In the genomic region with DNA sequence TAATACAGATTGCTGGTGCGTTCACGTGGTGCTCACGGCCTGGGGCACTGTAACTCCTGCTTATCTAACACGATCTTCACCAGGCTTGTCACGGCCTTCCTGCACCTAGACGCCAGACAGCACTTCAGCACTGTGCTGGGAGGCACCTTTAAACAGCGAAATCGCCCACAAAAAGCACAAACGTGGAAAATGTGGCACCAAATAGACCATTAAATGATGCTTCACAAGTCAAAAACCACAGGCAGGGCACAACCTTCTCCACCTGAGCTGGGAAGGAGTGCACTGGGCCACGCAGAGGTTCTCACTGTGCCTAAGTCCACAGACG, we compare ENCODE assay signal across 18 cellular contexts. TPM values are rescaled to one million over a fixed set of nuclear protein-coding genes. Genes with fewer than 3 reads are reported as not detected.
DNase-seq lines count a peak whose midpoint lies in the region; ATAC-seq and TF ChIP-seq lines count a peak whose summit lies in the region.
"Had no signal": no experiment of that assay in that cellular context is flagged by ENCODE, and none has a peak within 500 bp of the region (broad histone marks: within the 10 kb centered on the region; RNA-seq: fewer than 3 reads in every experiment).

No MANE protein-coding gene starts in this region.

- peaks cover 0 to 8% (median 0%) of the 10 kb centered on the region in 8 donors for H3K9me3 ChIP-seq in spleen
- H3K9me3 ChIP-seq in transverse colon: peaks cover 0 to 6% of the 10 kb centered on the region in 2 donors
- H3K9me3 ChIP-seq: body of pancreas, uterus had no signal

- WGBS in spleen, 5 donors: 69 to 83% (median 77%) methylated on average over 11 of the region's 11 CpGs
- 84 to 93% methylated on average over 4 to 11 of the region's 11 CpGs for WGBS in transverse colon (ENCODE audit: low coverage in 1 of 2), 2 donors

- no peaks in the 10 kb centered on the region for H3K27me3 Mint-ChIP-seq in activated T-helper 1 cell treated with anti-CD3 and anti-CD28 coated beads, Interleukin-12 subunit alpha, Interleukin-12 subunit beta, Interleukin-2, Interleukin-4 antibody, amounts not matched to agents 30 ng/mL and 10 ng/mL and 1 ng/mL, durations not matched to agents 14 hours and 24 hours and 36 hours (ENCODE audit: insufficient read depth)
- no peaks in the 10 kb centered on the region for H3K27me3 Mint-ChIP-seq in activated naive CD8-positive, alpha-beta T cell treated with anti-CD3 and anti-CD28 coated beads, Interleukin-2, amount 50 U/mL, for 24 hours
- H3K27me3 Mint-ChIP-seq in nephron progenitor cell (ENCODE audit: low read depth, poor library complexity): peaks cover 20% of the 10 kb centered on the region

- peak; percentile 65 for ATAC-seq in activated naive CD8-positive, alpha-beta T cell treated with anti-CD3 and anti-CD28 coated beads, Interleukin-2, amount 50 U/mL, for 24 hours
- ATAC-seq in GM18498 (IDR thresholded peaks at IDR 0.05; ENCODE audit: unreplicated experiment): no peak
- ATAC-seq: body of pancreas had no signal

- DNase-seq in activated T-helper 1 cell treated with Interleukin-2 at 50 U/mL for 16 hours (ENCODE audit: low read depth) (peak; percentile 50), T-helper 22 cell (ENCODE audit: low read depth) (peak; percentile 65), spleen (peak; percentile 68), transverse colon (no peak), nephron progenitor cell (no peak)
- DNase-seq in activated T-helper 1 cell treated with anti-CD3 and anti-CD28 coated beads, Interleukin-12 subunit alpha, Interleukin-12 subunit beta, Interleukin-2, Interleukin-4 antibody, amounts not matched to agents 30 ng/mL and 10 ng/mL and 1 ng/mL, durations not matched to agents 14 hours and 24 hours and 36 hours (ENCODE audit: low spot score): no peak
- DNase-seq in activated naive CD8-positive, alpha-beta T cell treated with anti-CD3 and anti-CD28 coated beads, Interleukin-2, amount 50 U/mL, for 24 hours: no peak
- DNase-seq: body of pancreas, dermis blood vessel endothelial cell, H7, islet precursor cell, midbrain, NCI-H2029 treated with DMSO at 0.1 percent for 48 hours, NCI-H526 treated with DMSO at 0.1 percent for 48 hours, OCI-M1, uterus had no signal

- H3K36me3 ChIP-seq in spleen (peaks cover 0 to 3% (median 0%) of the 10 kb centered on the region in 6 donors), transverse colon (no peaks in the 10 kb centered on the region)
- H3K36me3 ChIP-seq: sigmoid colon, uterus had no signal

- H3K4me1 ChIP-seq in spleen (peaks cover 0 to 8% (median 3%) of the 10 kb centered on the region in 6 donors), transverse colon (no peaks in the 10 kb centered on the region)
- H3K4me1 ChIP-seq: body of pancreas, sigmoid colon, uterus had no signal

- no peak for TF ChIP-seq EP300 in transverse colon (IDR thresholded peaks at IDR 0.05; ENCODE audit: low read depth)

- TF ChIP-seq POLR2A in spleen (IDR thresholded peaks at IDR 0.05) (no peak), transverse colon (IDR thresholded peaks at IDR 0.05) (no peak)

- H3K27ac ChIP-seq in spleen (peak overlapping the region in 2 of 8 donors; percentile 33 to 53), transverse colon (no peak overlapping the region)
- H3K27ac ChIP-seq: body of pancreas, sigmoid colon, uterus had no signal

- no peak overlapping the region for H3K27ac Mint-ChIP-seq in activated T-helper 1 cell treated with anti-CD3 and anti-CD28 coated beads, Interleukin-12 subunit alpha, Interleukin-12 subunit beta, Interleukin-2, Interleukin-4 antibody, amounts not matched to agents 30 ng/mL and 10 ng/mL and 1 ng/mL, durations not matched to agents 14 hours and 24 hours and 36 hours
- H3K27ac Mint-ChIP-seq in activated naive CD8-positive, alpha-beta T cell treated with anti-CD3 and anti-CD28 coated beads, Interleukin-2, amount 50 U/mL, for 24 hours: no peak overlapping the region
- no peak overlapping the region for H3K27ac Mint-ChIP-seq in nephron progenitor cell

- in situ Hi-C loops in transverse colon (cut with MboI; ENCODE audit: low pct_ligation_motif_present in 1 of 4, low pct_unique_long_range_greater_than_20kb in 1 of 4, low sequenced_read_pairs in 3 of 4): no loop called here

- no peak for TF ChIP-seq CTCF in spleen (IDR thresholded peaks at IDR 0.05 in 8 of 11, conservative IDR thresholded peaks at IDR 0.05 in 3 of 11)
- no peak for TF ChIP-seq CTCF in transverse colon (IDR thresholded peaks at IDR 0.05)
- no peak for TF ChIP-seq CTCF in nephron progenitor cell (IDR thresholded peaks at IDR 0.05)

- no peaks in the 10 kb centered on the region for H3K4me1 Mint-ChIP-seq in activated T-helper 1 cell treated with anti-CD3 and anti-CD28 coated beads, Interleukin-12 subunit alpha, Interleukin-12 subunit beta, Interleukin-2, Interleukin-4 antibody, amounts not matched to agents 30 ng/mL and 10 ng/mL and 1 ng/mL, durations not matched to agents 14 hours and 24 hours and 36 hours (ENCODE audit: low read depth)
- peaks cover 9% of the 10 kb centered on the region for H3K4me1 Mint-ChIP-seq in activated naive CD8-positive, alpha-beta T cell treated with anti-CD3 and anti-CD28 coated beads, Interleukin-2, amount 50 U/mL, for 24 hours
- H3K4me1 Mint-ChIP-seq in nephron progenitor cell: peaks cover 11% of the 10 kb centered on the region

- H3K27me3 ChIP-seq in spleen (replicated peaks in 1 of 7) (no peaks in the 10 kb centered on the region), transverse colon (no peaks in the 10 kb centered on the region)
- H3K27me3 ChIP-seq: body of pancreas, sigmoid colon, uterus had no signal

- H3K36me3 Mint-ChIP-seq in activated T-helper 1 cell treated with anti-CD3 and anti-CD28 coated beads, Interleukin-12 subunit alpha, Interleukin-12 subunit beta, Interleukin-2, Interleukin-4 antibody, amounts not matched to agents 30 ng/mL and 10 ng/mL and 1 ng/mL, durations not matched to agents 14 hours and 24 hours and 36 hours (ENCODE audit: low read depth): no peaks in the 10 kb centered on the region
- no peaks in the 10 kb centered on the region for H3K36me3 Mint-ChIP-seq in activated naive CD8-positive, alpha-beta T cell treated with anti-CD3 and anti-CD28 coated beads, Interleukin-2, amount 50 U/mL, for 24 hours (ENCODE audit: low read depth)
- peaks cover 4% of the 10 kb centered on the region for H3K36me3 Mint-ChIP-seq in nephron progenitor cell (ENCODE audit: low read depth)

- H3K9me3 Mint-ChIP-seq in activated T-helper 1 cell treated with anti-CD3 and anti-CD28 coated beads, Interleukin-12 subunit alpha, Interleukin-12 subunit beta, Interleukin-2, Interleukin-4 antibody, amounts not matched to agents 30 ng/mL and 10 ng/mL and 1 ng/mL, durations not matched to agents 14 hours and 24 hours and 36 hours: no peaks in the 10 kb centered on the region
- no peaks in the 10 kb centered on the region for H3K9me3 Mint-ChIP-seq in activated naive CD8-positive, alpha-beta T cell treated with anti-CD3 and anti-CD28 coated beads, Interleukin-2, amount 50 U/mL, for 24 hours
- H3K9me3 Mint-ChIP-seq in nephron progenitor cell: peaks cover 15% of the 10 kb centered on the region

- intact Hi-C loops in activated T-helper 1 cell treated with anti-CD3 and anti-CD28 coated beads, Interleukin-12 subunit alpha, Interleukin-12 subunit beta, Interleukin-2, Interleukin-4 antibody, amounts not matched to agents 30 ng/mL and 10 ng/mL and 1 ng/mL, durations not matched to agents 14 hours and 24 hours and 36 hours (cut with micrococcal nuclease): no loop called here
- intact Hi-C loops in spleen (cut with DNase I; ENCODE audit: low total_unique reads): no loop called here
- intact Hi-C loops in transverse colon (cut with DNase I; ENCODE audit: low total_unique reads): no loop called here

- no peak overlapping the region for H3K4me3 ChIP-seq in spleen
- H3K4me3 ChIP-seq in transverse colon: no peak overlapping the region
- H3K4me3 ChIP-seq: body of pancreas, sigmoid colon, uterus had no signal

- H3K4me3 Mint-ChIP-seq in activated T-helper 1 cell treated with anti-CD3 and anti-CD28 coated beads, Interleukin-12 subunit alpha, Interleukin-12 subunit beta, Interleukin-2, Interleukin-4 antibody, amounts not matched to agents 30 ng/mL and 10 ng/mL and 1 ng/mL, durations not matched to agents 14 hours and 24 hours and 36 hours: no peak overlapping the region
- H3K4me3 Mint-ChIP-seq in activated naive CD8-positive, alpha-beta T cell treated with anti-CD3 and anti-CD28 coated beads, Interleukin-2, amount 50 U/mL, for 24 hours: no peak overlapping the region
- no peak overlapping the region for H3K4me3 Mint-ChIP-seq in nephron progenitor cell

RNA-seq across cellular contexts. Expression of a gene that starts 20.0 kb away (rescaled TPM):
- 7.5 and 8.1 TPM in 2 replicates for total RNA-seq in activated T-helper 1 cell treated with anti-CD3 and anti-CD28 coated beads, Interleukin-12 subunit alpha, Interleukin-12 subunit beta, Interleukin-2, Interleukin-4 antibody, amounts not matched to agents 30 ng/mL and 10 ng/mL and 1 ng/mL, durations not matched to agents 14 hours and 24 hours and 36 hours
- total RNA-seq in spleen (10 to 100 TPM in 5 of 7 donors, 1 to 10 TPM in 2; 7.1 to 14.7 (median 11.6) TPM), transverse colon (10 to 100 TPM in 3 of 4 donors, 1 to 10 TPM in 1; 7.5 to 13.5 (median 10.4) TPM)
- 1 to 10 TPM in 2 of 3 donors, under 1 TPM in 1; 0.59 to 4.3 (median 1.1) TPM for polyA plus RNA-seq in spleen

RNA-seq across cellular contexts. Expression of a gene that starts 22.2 kb away (rescaled TPM):
- 15.0 and 15.2 TPM in 2 replicates for total RNA-seq in activated T-helper 1 cell treated with anti-CD3 and anti-CD28 coated beads, Interleukin-12 subunit alpha, Interleukin-12 subunit beta, Interleukin-2, Interleukin-4 antibody, amounts not matched to agents 30 ng/mL and 10 ng/mL and 1 ng/mL, durations not matched to agents 14 hours and 24 hours and 36 hours
- total RNA-seq in spleen: 10 to 100 TPM; 35.3 to 71.7 (median 46.0) TPM
- polyA plus RNA-seq in spleen: 10 to 100 TPM; 12.6 to 31.6 (median 23.3) TPM
- total RNA-seq in transverse colon: 10 to 100 TPM; 11.9 to 21.7 (median 15.8) TPM

RNA-seq across cellular contexts. Expression of a gene that starts 35.9 kb away (rescaled TPM):
- 0.61 and 0.93 TPM in 2 replicates for total RNA-seq in activated T-helper 1 cell treated with anti-CD3 and anti-CD28 coated beads, Interleukin-12 subunit alpha, Interleukin-12 subunit beta, Interleukin-2, Interleukin-4 antibody, amounts not matched to agents 30 ng/mL and 10 ng/mL and 1 ng/mL, durations not matched to agents 14 hours and 24 hours and 36 hours
- total RNA-seq in spleen (1 to 10 TPM in 6 of 7 donors, under 1 TPM in 1; 0.94 to 3.5 (median 2.4) TPM), transverse colon (1 to 10 TPM in 2 of 4 donors, under 1 TPM in 2; 0.20 to 7.1 (median 1.4) TPM)
- under 1 TPM; 0.35 to 0.96 (median 0.67) TPM for polyA plus RNA-seq in spleen

RNA-seq across cellular contexts. Expression of a gene that starts 45.5 kb away (rescaled TPM):
- 201 and 202 TPM in 2 replicates for total RNA-seq in activated T-helper 1 cell treated with anti-CD3 and anti-CD28 coated beads, Interleukin-12 subunit alpha, Interleukin-12 subunit beta, Interleukin-2, Interleukin-4 antibody, amounts not matched to agents 30 ng/mL and 10 ng/mL and 1 ng/mL, durations not matched to agents 14 hours and 24 hours and 36 hours
- total RNA-seq in spleen: 100 to 1,000 TPM; 167 to 218 (median 186) TPM
- polyA plus RNA-seq in spleen: 100 to 1,000 TPM; 279 to 499 (median 316) TPM
- total RNA-seq in transverse colon: 100 to 1,000 TPM; 183 to 573 (median 382) TPM

Comparison
In these comparisons a context has a peak if more than half of its experiments do, and no peak if none do; other contexts are left out.
1. DNase-seq: peak in activated T-helper 1 cell treated with Interleukin-2 at 50 U/mL for 16 hours (single experiment), T-helper 22 cell (single experiment) and spleen (single experiment); none in activated T-helper 1 cell treated with anti-CD3 and anti-CD28 coated beads, Interleukin-12 subunit alpha, Interleukin-12 subunit beta, Interleukin-2, Interleukin-4 antibody, amounts not matched to agents 30 ng/mL and 10 ng/mL and 1 ng/mL, durations not matched to agents 14 hours and 24 hours and 36 hours (single experiment), activated naive CD8-positive, alpha-beta T cell treated with anti-CD3 and anti-CD28 coated beads, Interleukin-2, amount 50 U/mL, for 24 hours (single experiment), transverse colon (single experiment) and nephron progenitor cell (single experiment).